9 cellular contexts compared by ENCODE assay signal in the genomic region with DNA sequence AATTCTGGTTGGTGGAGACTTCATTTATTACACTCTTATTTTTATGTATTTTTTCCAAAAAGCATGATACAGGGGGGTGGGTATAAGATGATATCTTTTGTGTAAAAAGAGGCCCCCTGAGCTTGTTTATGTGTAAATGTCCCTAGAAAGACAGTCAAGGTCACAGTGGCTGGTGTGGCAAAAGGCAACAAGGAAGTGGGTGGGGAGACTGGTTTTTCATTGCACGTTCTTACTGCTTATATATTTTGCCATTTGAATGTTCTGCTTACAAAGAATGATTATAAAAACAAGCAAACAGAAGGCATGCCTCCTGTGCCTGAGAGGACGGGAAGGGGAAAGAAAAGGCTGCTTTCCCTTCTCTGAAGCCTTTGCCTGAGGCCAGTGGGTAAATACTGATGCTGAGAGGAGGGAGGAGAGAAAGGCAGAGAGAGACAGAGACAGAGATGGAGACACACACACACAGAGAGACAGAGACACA. TPM values are rescaled to one million over a fixed set of nuclear protein-coding genes. Genes with fewer than 3 reads are reported as not detected.
A peak's percentile ranks its signal among the peaks of the same experiment; 100 is the strongest.
DNase-seq lines count a peak whose midpoint lies in the region; TF ChIP-seq lines count a peak whose summit lies in the region.
"Had no signal": no experiment of that assay in that cellular context is flagged by ENCODE, and none has a peak within 500 bp of the region (broad histone marks: within the 10 kb centered on the region; RNA-seq: fewer than 3 reads in every experiment).

No MANE protein-coding gene starts in this region.

- H3K36me3 Mint-ChIP-seq in activated CD4-positive, alpha-beta T cell treated with anti-CD3 and anti-CD28 coated beads, Interleukin-2, amount 10 ng/mL, durations not matched to agents 7 days and 5 days (ENCODE audit: low read depth), result peaks cover 4% of the 10 kb centered on the region
- H3K36me3 Mint-ChIP-seq in T-helper 2 cell treated with Interferon-gamma antibody and Interleukin-4, amounts not matched to agents 5 μg/mL and 100 μg/mL, for 36 hours (ENCODE audit: low read depth), result peaks cover 3% of the 10 kb centered on the region

- peaks cover 2% of the 10 kb centered on the region for H3K27me3 Mint-ChIP-seq in activated CD4-positive, alpha-beta T cell treated with anti-CD3 and anti-CD28 coated beads, Interleukin-2, amount 10 ng/mL, durations not matched to agents 7 days and 5 days
- H3K27me3 Mint-ChIP-seq in T-helper 2 cell treated with Interferon-gamma antibody and Interleukin-4, amounts not matched to agents 5 μg/mL and 100 μg/mL, for 36 hours (ENCODE audit: low read depth), result no peaks in the 10 kb centered on the region

- no peak for TF ChIP-seq POLR2A in suprapubic skin (IDR thresholded peaks at IDR 0.05)

- H3K9me3 ChIP-seq in hepatocyte (ENCODE audit: low read depth), result no peaks in the 10 kb centered on the region
- no peaks in the 10 kb centered on the region for H3K9me3 ChIP-seq in suprapubic skin

- no peaks in the 10 kb centered on the region for H3K79me2 ChIP-seq in hepatocyte

- no peak for TF ChIP-seq EP300 in suprapubic skin (IDR thresholded peaks at IDR 0.05)

- peak; percentile 32 for DNase-seq in activated CD4-positive, alpha-beta T cell treated with anti-CD3 and anti-CD28 coated beads, Interleukin-2, amount 10 ng/mL, durations not matched to agents 7 days and 5 days
- DNase-seq in activated CD4-positive, alpha-beta T cell treated with anti-CD3 and anti-CD28 coated beads for 1 hour, result no peak
- DNase-seq in T-helper 2 cell treated with Interferon-gamma antibody and Interleukin-4, amounts not matched to agents 5 μg/mL and 100 μg/mL, for 36 hours (ENCODE audit: low spot score), result no peak
- DNase-seq in hepatocyte (ENCODE audit: low spot score), result peak; percentile 29
- DNase-seq in suprapubic skin (ENCODE audit: low spot score in 2 of 2), result no peak
- DNase-seq in ACHN, result no peak
- DNase-seq in mucosa of gallbladder (ENCODE audit: low spot score), result no peak
- DNase-seq in DMS79 treated with DMSO at 0.1 percent for 48 hours (lab: John Stamatoyannopoulos, UW), result no peak
- DNase-seq: NCI-H2081 treated with DMSO at 0.1 percent for 48 hours had no signal

- H3K4me1 ChIP-seq in hepatocyte (ENCODE audit: insufficient read depth) (peaks cover 9% of the 10 kb centered on the region), suprapubic skin (peaks cover 10% of the 10 kb centered on the region)

- H3K4me2 ChIP-seq in hepatocyte, result no peak overlapping the region

- CTCF ChIA-PET in activated CD4-positive, alpha-beta T cell treated with anti-CD3 and anti-CD28 coated beads, Interleukin-2, amount 10 ng/mL, durations not matched to agents 7 days and 5 days (lab: Charles Lee), result interaction anchor here (0.5 to 1.1 kb wide), 3 partner anchors 14 to 1329 kb away, joined by 3 to 4 read pairs (median 3); no protein-coding TSS in a partner anchor

- H3K27me3 ChIP-seq in hepatocyte, result no peaks in the 10 kb centered on the region
- H3K27me3 ChIP-seq in suprapubic skin, result no peaks in the 10 kb centered on the region

- POLR2A ChIA-PET in activated CD4-positive, alpha-beta T cell treated with anti-CD3 and anti-CD28 coated beads, Interleukin-2, amount 10 ng/mL, durations not matched to agents 7 days and 5 days (lab: Charles Lee), result no interaction called here

- peak overlapping the region; percentile 1 for H3K4me3 Mint-ChIP-seq in activated CD4-positive, alpha-beta T cell treated with anti-CD3 and anti-CD28 coated beads, Interleukin-2, amount 10 ng/mL, durations not matched to agents 7 days and 5 days
- H3K4me3 Mint-ChIP-seq in T-helper 2 cell treated with Interferon-gamma antibody and Interleukin-4, amounts not matched to agents 5 μg/mL and 100 μg/mL, for 36 hours, result peak overlapping the region; percentile 67

- TF ChIP-seq CTCF in hepatocyte (IDR thresholded peaks at IDR 0.05; ENCODE audit: poor library complexity) (no peak), suprapubic skin (IDR thresholded peaks at IDR 0.05) (no peak)

- peak overlapping the region; percentile 70 for H3K27ac ChIP-seq in hepatocyte
- H3K27ac ChIP-seq in suprapubic skin, result peak overlapping the region; percentile 43

- H2AFZ ChIP-seq in hepatocyte, result peak overlapping the region; percentile 26

- H3K36me3 ChIP-seq in hepatocyte (replicated peaks; ENCODE audit: insufficient read depth, low read depth) (no peaks in the 10 kb centered on the region), suprapubic skin (no peaks in the 10 kb centered on the region)

- H3K9me3 Mint-ChIP-seq in activated CD4-positive, alpha-beta T cell treated with anti-CD3 and anti-CD28 coated beads, Interleukin-2, amount 10 ng/mL, durations not matched to agents 7 days and 5 days, result peaks cover 5% of the 10 kb centered on the region
- no peaks in the 10 kb centered on the region for H3K9me3 Mint-ChIP-seq in T-helper 2 cell treated with Interferon-gamma antibody and Interleukin-4, amounts not matched to agents 5 μg/mL and 100 μg/mL, for 36 hours

- in situ Hi-C loops in ACHN (cut with HindIII; ENCODE audit: low pct_ligation_motif_present, low pct_unique_long_range_greater_than_20kb, low sequenced_read_pairs), result loop anchor here (25.0 kb wide), 1 partner anchor 121 kb away; no protein-coding TSS in a partner anchor

- H4K20me1 ChIP-seq in hepatocyte (ENCODE audit: insufficient read depth, poor library complexity, severe bottlenecking), result no peaks in the 10 kb centered on the region

- H3K4me1 Mint-ChIP-seq in activated CD4-positive, alpha-beta T cell treated with anti-CD3 and anti-CD28 coated beads, Interleukin-2, amount 10 ng/mL, durations not matched to agents 7 days and 5 days, result peaks cover 56% of the 10 kb centered on the region
- peaks cover 47% of the 10 kb centered on the region for H3K4me1 Mint-ChIP-seq in T-helper 2 cell treated with Interferon-gamma antibody and Interleukin-4, amounts not matched to agents 5 μg/mL and 100 μg/mL, for 36 hours (ENCODE audit: low read depth)

- WGBS in hepatocyte (ENCODE audit: low lambda C conversion rate, missing lambda C conversion rate), result 37% methylated on average over 2 of the region's 2 CpGs
- 34% methylated on average over 2 of the region's 2 CpGs for WGBS in suprapubic skin

- no peaks in the 10 kb centered on the region for H3K9me2 ChIP-seq in hepatocyte (replicated peaks; ENCODE audit: insufficient read depth)

- H3K4me3 ChIP-seq in hepatocyte, result no peak overlapping the region
- no peak overlapping the region for H3K4me3 ChIP-seq in suprapubic skin

- peak overlapping the region; percentile 90 for H3K27ac Mint-ChIP-seq in activated CD4-positive, alpha-beta T cell treated with anti-CD3 and anti-CD28 coated beads, Interleukin-2, amount 10 ng/mL, durations not matched to agents 7 days and 5 days
- H3K27ac Mint-ChIP-seq in T-helper 2 cell treated with Interferon-gamma antibody and Interleukin-4, amounts not matched to agents 5 μg/mL and 100 μg/mL, for 36 hours, result peak overlapping the region; percentile 85

RNA-seq across cellular contexts. Expression of a gene that starts 24.1 kb away (rescaled TPM):
- total RNA-seq in activated CD4-positive, alpha-beta T cell treated with anti-CD3 and anti-CD28 coated beads, Interleukin-2, amount 10 ng/mL, durations not matched to agents 7 days and 5 days, result 10 to 100 TPM; 47.7 to 51.7 TPM
- total RNA-seq in hepatocyte (47.3 and 50.7 TPM in 2 replicates), suprapubic skin (10 to 100 TPM; 40.3 to 47.9 (median 43.4) TPM), mucosa of gallbladder (64.2 TPM)
- polyA plus RNA-seq in hepatocyte, result 10.4 and 12.4 TPM in 2 replicates

RNA-seq across cellular contexts. Expression of a gene that starts 37.7 kb away (rescaled TPM):
- total RNA-seq in activated CD4-positive, alpha-beta T cell treated with anti-CD3 and anti-CD28 coated beads, Interleukin-2, amount 10 ng/mL, durations not matched to agents 7 days and 5 days, result under 1 TPM in 1 of 2 experiments, not detected in 1; 0.15 TPM
- total RNA-seq in hepatocyte (16.6 and 19.9 TPM in 2 replicates), suprapubic skin (10 to 100 TPM in 1 of 4 donors, 1 to 10 TPM in 3; 7.3 to 12.8 (median 8.3) TPM), mucosa of gallbladder (7.3 TPM)
- polyA plus RNA-seq in hepatocyte, result 35.3 and 46.7 TPM in 2 replicates

Comparison
In these comparisons a context has a peak if more than half of its experiments do, and no peak if none do; other contexts are left out.
1. DNase-seq: peak in activated CD4-positive, alpha-beta T cell treated with anti-CD3 and anti-CD28 coated beads, Interleukin-2, amount 10 ng/mL, durations not matched to agents 7 days and 5 days (single experiment) and hepatocyte (single experiment); none in activated CD4-positive, alpha-beta T cell treated with anti-CD3 and anti-CD28 coated beads for 1 hour (single experiment), T-helper 2 cell treated with Interferon-gamma antibody and Interleukin-4, amounts not matched to agents 5 μg/mL and 100 μg/mL, for 36 hours (single experiment), suprapubic skin (0 of 2), ACHN (single experiment), mucosa of gallbladder (single experiment) and DMS79 treated with DMSO at 0.1 percent for 48 hours (single experiment).